In the genomic region with DNA sequence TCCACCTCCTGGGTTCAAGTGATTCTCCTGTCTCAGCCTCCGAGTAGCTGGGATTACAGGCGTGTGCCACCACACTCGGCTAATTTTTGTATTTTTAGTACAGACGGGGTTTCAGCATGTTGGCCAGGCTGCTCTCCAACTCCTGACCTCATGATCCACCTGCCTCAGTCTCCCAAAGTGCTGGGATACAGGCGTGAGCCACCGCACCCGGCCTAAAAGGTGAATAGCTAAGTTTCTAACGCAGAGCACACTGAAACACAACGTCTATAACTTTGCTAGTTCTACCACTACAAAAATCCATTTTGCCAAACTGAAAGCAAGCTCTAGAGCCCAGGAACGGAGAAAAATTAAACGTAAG, we compare ENCODE assay signal across 8 cellular contexts. TPM values are rescaled to one million over a fixed set of nuclear protein-coding genes. Genes with fewer than 3 reads are reported as not detected.
A peak's percentile ranks its signal among the peaks of the same experiment; 100 is the strongest.
DNase-seq lines count a peak whose midpoint lies in the region; TF ChIP-seq lines count a peak whose summit lies in the region.
"Not testable (repeated sequence)": the region's sequence is repeated elsewhere in the genome, so short reads cannot be mapped to it uniquely, and the experiment has no call there.

No MANE protein-coding gene starts in this region.

- peak overlapping the region; percentile 83 to 95 (median 87) for H3K27ac ChIP-seq in BLaER1 treated with 17β-estradiol and CSF1 and Interleukin-3, amounts not matched to agents 10 nM and 100 nM
- H3K27ac ChIP-seq in layer of hippocampus (ENCODE audit: low read depth, low read length) (peak overlapping the region; percentile 66), suprapubic skin (peak overlapping the region; percentile 86)
- not testable (repeated sequence) for H3K27ac ChIP-seq in neuronal stem cell (replicated peaks; ENCODE audit: low read length)

- H2AK5ac ChIP-seq in neuronal stem cell (ENCODE audit: low read depth, low read length): not testable (repeated sequence)

- not testable (repeated sequence) for H3K9me3 ChIP-seq in BLaER1 treated with 17β-estradiol and CSF1 and Interleukin-3, amounts not matched to agents 10 nM and 100 nM (replicated peaks in 1 of 11); neuronal stem cell (replicated peaks in 1 of 2; ENCODE audit: control insufficient read depth in 2 of 2, insufficient read depth in 1 of 2, low read depth in 1 of 2, low read length in 2 of 2); suprapubic skin

- peaks cover 9 to 31% (median 21%) of the 10 kb centered on the region in 11 experiments; a peak in 16 of 22 replicates for H4K20me1 ChIP-seq in BLaER1 treated with 17β-estradiol and CSF1 and Interleukin-3, amounts not matched to agents 10 nM and 100 nM

- H2BK120ac ChIP-seq in neuronal stem cell (ENCODE audit: low read depth, low read length): not testable (repeated sequence)

- not testable (repeated sequence) for TF ChIP-seq POLR2A in suprapubic skin (IDR thresholded peaks at IDR 0.05)

- H4K8ac ChIP-seq in neuronal stem cell (ENCODE audit: low read depth, low read length): not testable (repeated sequence)

- peak overlapping the region; percentile 80 to 100 (median 88) for H3K4me3 ChIP-seq in BLaER1 treated with 17β-estradiol and CSF1 and Interleukin-3, amounts not matched to agents 10 nM and 100 nM
- H3K4me3 ChIP-seq in WI38 (ENCODE audit: low read depth, low read length): peak overlapping the region; percentile 86
- peak overlapping the region; percentile 59 for H3K4me3 ChIP-seq in astrocyte of the cerebellum (ENCODE audit: low read depth, low read length)
- H3K4me3 ChIP-seq in epithelial cell of proximal tubule (ENCODE audit: low read depth, low read length): peak overlapping the region; percentile 68
- peak overlapping the region; percentile 71 to 75 for H3K4me3 ChIP-seq in neuronal stem cell (ENCODE audit: low read length in 2 of 2)
- H3K4me3 ChIP-seq in suprapubic skin: peak overlapping the region; percentile 77

- DNase-seq in astrocyte of the cerebellum (ENCODE audit: low read depth); epithelial cell of proximal tubule (ENCODE audit: low read depth); neuronal stem cell (ENCODE audit: low spot score); suprapubic skin (ENCODE audit: low spot score in 2 of 2): not testable (repeated sequence)

- H3K4me1 Mint-ChIP-seq in IgD-negative memory B cell: peaks cover 12 to 21% (median 15%) of the 10 kb centered on the region in 3 donors

- not testable (repeated sequence) for H3K14ac ChIP-seq in neuronal stem cell (ENCODE audit: low read length)

- not testable (repeated sequence) for H3K9me3 Mint-ChIP-seq in IgD-negative memory B cell

- H2BK15ac ChIP-seq in neuronal stem cell (ENCODE audit: low read length): not testable (repeated sequence)

- H3K36me3 ChIP-seq in BLaER1 treated with 17β-estradiol and CSF1 and Interleukin-3, amounts not matched to agents 10 nM and 100 nM: peaks cover 28 to 35% (median 34%) of the 10 kb centered on the region in 11 experiments
- H3K36me3 ChIP-seq in neuronal stem cell (replicated peaks in 1 of 2; ENCODE audit: control insufficient read depth in 2 of 2, insufficient read depth in 2 of 2, low read length in 2 of 2) (peaks cover 4 to 33% of the 10 kb centered on the region in 2 donors), suprapubic skin (peaks cover 16% of the 10 kb centered on the region)

- TF ChIP-seq EP300 in suprapubic skin (IDR thresholded peaks at IDR 0.05): not testable (repeated sequence)

- H4K91ac ChIP-seq in neuronal stem cell (ENCODE audit: low read depth, low read length, poor library complexity): not testable (repeated sequence)

- H3K4me3 Mint-ChIP-seq in IgD-negative memory B cell: peak overlapping the region; percentile 95 to 99 (median 97)

- H3K4me1 ChIP-seq in BLaER1 treated with 17β-estradiol and CSF1 and Interleukin-3, amounts not matched to agents 10 nM and 100 nM: peaks cover 24 to 30% (median 26%) of the 10 kb centered on the region in 10 experiments
- peaks cover 3 to 11% of the 10 kb centered on the region in 2 donors for H3K4me1 ChIP-seq in neuronal stem cell (ENCODE audit: control insufficient read depth in 2 of 2, insufficient read depth in 1 of 2, low read depth in 1 of 2, low read length in 2 of 2)
- peaks cover 31% of the 10 kb centered on the region for H3K4me1 ChIP-seq in suprapubic skin

- H2BK12ac ChIP-seq in neuronal stem cell (ENCODE audit: low read length): not testable (repeated sequence)

- not testable (repeated sequence) for H3K23ac ChIP-seq in neuronal stem cell (ENCODE audit: low read depth, low read length, poor library complexity)

- H3K4me2 ChIP-seq in BLaER1 treated with 17β-estradiol and CSF1 and Interleukin-3, amounts not matched to agents 10 nM and 100 nM: peak overlapping the region; percentile 69 to 98 (median 91)
- H3K4me2 ChIP-seq in neuronal stem cell (ENCODE audit: insufficient read depth, low read length, poor library complexity, severe bottlenecking): peak overlapping the region; percentile 51

- peak overlapping the region; percentile 87 to 97 (median 96) for H3K27ac Mint-ChIP-seq in IgD-negative memory B cell

- H3K18ac ChIP-seq in neuronal stem cell (ENCODE audit: low read length): not testable (repeated sequence)

- peak overlapping the region; percentile 83 to 95 (median 91) for H3K9ac ChIP-seq in BLaER1 treated with 17β-estradiol and CSF1 and Interleukin-3, amounts not matched to agents 10 nM and 100 nM
- not testable (repeated sequence) for H3K9ac ChIP-seq in neuronal stem cell (ENCODE audit: low read depth, low read length, poor library complexity)

- not testable (repeated sequence) for H2BK5ac ChIP-seq in neuronal stem cell (ENCODE audit: low read length)

- not testable (repeated sequence) for H3K79me1 ChIP-seq in neuronal stem cell (ENCODE audit: low read depth, low read length)

- not testable (repeated sequence) for TF ChIP-seq CTCF in WI38 (IDR thresholded peaks at IDR 0.05; ENCODE audit: low read depth, low read length); astrocyte of the cerebellum (IDR thresholded peaks at IDR 0.05; ENCODE audit: low read depth, low read length, missing control alignments); epithelial cell of proximal tubule (conservative IDR thresholded peaks at IDR 0.05; ENCODE audit: low read depth, low read length); suprapubic skin (IDR thresholded peaks at IDR 0.05)

- H3K27me3 Mint-ChIP-seq in IgD-negative memory B cell: not testable (repeated sequence)

- WGBS in neuronal stem cell (ENCODE audit: extremely low coverage in 2 of 2, insufficient read length in 2 of 2, insufficient replicate concordance in 1 of 2), 2 donors: no CpG with 5 or more reads among the region's 11 CpGs
- 70% methylated on average over 11 of the region's 11 CpGs for WGBS in suprapubic skin

- in situ Hi-C loops in astrocyte of the cerebellum (cut with HindIII; ENCODE audit: low sequenced_read_pairs): loop anchor here (5.0 kb wide), 1 partner anchor 37 kb away; no protein-coding TSS in a partner anchor

- H3K36me3 Mint-ChIP-seq in IgD-negative memory B cell: not testable (repeated sequence)

- not testable (repeated sequence) for H3K4ac ChIP-seq in neuronal stem cell (ENCODE audit: low read length)

- H3K27me3 ChIP-seq in BLaER1 treated with 17β-estradiol and CSF1 and Interleukin-3, amounts not matched to agents 10 nM and 100 nM; layer of hippocampus (ENCODE audit: control insufficient read depth, insufficient read depth, low read length); neuronal stem cell (ENCODE audit: control insufficient read depth in 3 of 3, insufficient read depth in 3 of 3, low read depth in 1 of 3, low read length in 3 of 3); suprapubic skin: not testable (repeated sequence)

- H2AFZ ChIP-seq in neuronal stem cell (ENCODE audit: low read length): peak overlapping the region; percentile 91

RNA-seq across cellular contexts. Expression of a gene that starts 0.5 kb away (rescaled TPM):
- 105 TPM for polyA plus RNA-seq in IgD-negative memory B cell
- 75.1 and 79.3 TPM in 2 replicates for total RNA-seq in epithelial cell of proximal tubule
- polyA plus RNA-seq in neuronal stem cell (2013, experiment 1 of 2): 85.6 TPM
- polyA plus RNA-seq in neuronal stem cell (2013, experiment 2 of 2): 89.0 TPM
- total RNA-seq in suprapubic skin: 10 to 100 TPM; 26.2 to 48.6 (median 32.9) TPM
